ENCODE assay signal across 23 cellular contexts in genomic region chr2:73133566-73134227, GRCh38.
"Had no signal": no experiment of that assay in that cellular context is flagged by ENCODE, and none has a peak within 500 bp of the region (broad histone marks: within the 10 kb centered on the region; RNA-seq: fewer than 3 reads in every experiment).

No MANE protein-coding gene starts in this region.

- H3K36me3 Mint-ChIP-seq: activated naive CD4-positive, alpha-beta T cell treated with anti-CD3 and anti-CD28 coated beads, Interleukin-2, amount 50 U/mL, for 72 hours; naive B cell had no signal

- H3K4me1 Mint-ChIP-seq: activated T-helper 17 cell treated with anti-CD3 and anti-CD28 coated beads, Interleukin-2, amount 50 U/mL, for 72 hours; central memory CD8-positive, alpha-beta T cell; naive B cell; neural crest cell had no signal

- H3K4me3 Mint-ChIP-seq: activated CD8-positive, alpha-beta T cell treated with anti-CD3 and anti-CD28 coated beads, Interleukin-2, amount 10 ng/mL, durations not matched to agents 7 days and 5 days; activated T-helper 17 cell treated with anti-CD3 and anti-CD28 coated beads, Interleukin-2, amount 50 U/mL, for 72 hours; central memory CD8-positive, alpha-beta T cell; naive B cell; neural crest cell; T-helper 2 cell treated with Interferon-gamma antibody and Interleukin-4, amounts not matched to agents 5 μg/mL and 100 μg/mL, for 36 hours had no signal

- H3K36me3 ChIP-seq: ascending aorta, heart right ventricle, WERI-Rb-1 had no signal

- H3K27ac Mint-ChIP-seq: activated CD8-positive, alpha-beta T cell treated with anti-CD3 and anti-CD28 coated beads, Interleukin-2, amount 10 ng/mL, durations not matched to agents 7 days and 5 days; activated naive CD4-positive, alpha-beta T cell treated with anti-CD3 and anti-CD28 coated beads, Interleukin-2, amount 50 U/mL, for 72 hours; activated T-helper 17 cell treated with anti-CD3 and anti-CD28 coated beads, Interleukin-2, amount 50 U/mL, for 72 hours; T-helper 2 cell treated with Interferon-gamma antibody and Interleukin-4, amounts not matched to agents 5 μg/mL and 100 μg/mL, for 36 hours had no signal

- ATAC-seq: activated CD8-positive, alpha-beta T cell treated with anti-CD3 and anti-CD28 coated beads, Interleukin-2, amount 10 ng/mL, durations not matched to agents 7 days and 5 days; activated naive CD4-positive, alpha-beta T cell treated with anti-CD3 and anti-CD28 coated beads, Interleukin-2, amount 50 U/mL, for 72 hours; activated T-helper 17 cell treated with anti-CD3 and anti-CD28 coated beads, Interleukin-2, amount 50 U/mL, for 72 hours; left colon had no signal

- H3K9me3 ChIP-seq: ascending aorta, testis had no signal

- H3K4me3 ChIP-seq: ascending aorta, heart right ventricle, testis had no signal

- H3K27me3 Mint-ChIP-seq: activated T-helper 17 cell treated with anti-CD3 and anti-CD28 coated beads, Interleukin-2, amount 50 U/mL, for 72 hours had no signal

- H3K9me3 Mint-ChIP-seq: activated naive CD4-positive, alpha-beta T cell treated with anti-CD3 and anti-CD28 coated beads, Interleukin-2, amount 50 U/mL, for 72 hours; activated T-helper 17 cell treated with anti-CD3 and anti-CD28 coated beads, Interleukin-2, amount 50 U/mL, for 72 hours; central memory CD8-positive, alpha-beta T cell; T-helper 2 cell treated with Interferon-gamma antibody and Interleukin-4, amounts not matched to agents 5 μg/mL and 100 μg/mL, for 36 hours had no signal

- DNase-seq: activated CD4-positive, alpha-beta T cell treated with anti-CD3 and anti-CD28 coated beads for 1 hour; activated CD4-positive, alpha-beta T cell treated with anti-CD3 and anti-CD28 coated beads, Interleukin-2, amount 50 U/mL, for 1 hour; activated CD8-positive, alpha-beta T cell treated with anti-CD3 and anti-CD28 coated beads, Interleukin-2, amount 10 ng/mL, durations not matched to agents 7 days and 5 days; activated T-cell treated with anti-CD3 and anti-CD28 coated beads, Interleukin-2, amount 50 U/mL, for 1 hour; heart right ventricle; islet precursor cell; left colon; mesenchymal stem cell; naive B cell; stimulated activated CD4-positive, alpha-beta T cell treated with anti-CD3 and anti-CD28 coated beads, Interleukin-2, amount 100 ng/mL, for 48 hours; stimulated activated CD8-positive, alpha-beta memory T cell treated with anti-CD3 and anti-CD28 coated beads, Interleukin-4, amount 100 ng/mL, for 48 hours; stimulated activated naive CD4-positive, alpha-beta T cell; testis; WERI-Rb-1 had no signal

- H3K27me3 ChIP-seq: ascending aorta, heart right ventricle, testis had no signal

- FAIRE-seq: colon, TTC549 had no signal

- H3K27ac ChIP-seq: ascending aorta, epithelial cell of prostate, testis, WERI-Rb-1 had no signal

- H3K4me1 ChIP-seq: ascending aorta, testis had no signal
